ENCODE assay signal across 19 cellular contexts in the genomic region with DNA sequence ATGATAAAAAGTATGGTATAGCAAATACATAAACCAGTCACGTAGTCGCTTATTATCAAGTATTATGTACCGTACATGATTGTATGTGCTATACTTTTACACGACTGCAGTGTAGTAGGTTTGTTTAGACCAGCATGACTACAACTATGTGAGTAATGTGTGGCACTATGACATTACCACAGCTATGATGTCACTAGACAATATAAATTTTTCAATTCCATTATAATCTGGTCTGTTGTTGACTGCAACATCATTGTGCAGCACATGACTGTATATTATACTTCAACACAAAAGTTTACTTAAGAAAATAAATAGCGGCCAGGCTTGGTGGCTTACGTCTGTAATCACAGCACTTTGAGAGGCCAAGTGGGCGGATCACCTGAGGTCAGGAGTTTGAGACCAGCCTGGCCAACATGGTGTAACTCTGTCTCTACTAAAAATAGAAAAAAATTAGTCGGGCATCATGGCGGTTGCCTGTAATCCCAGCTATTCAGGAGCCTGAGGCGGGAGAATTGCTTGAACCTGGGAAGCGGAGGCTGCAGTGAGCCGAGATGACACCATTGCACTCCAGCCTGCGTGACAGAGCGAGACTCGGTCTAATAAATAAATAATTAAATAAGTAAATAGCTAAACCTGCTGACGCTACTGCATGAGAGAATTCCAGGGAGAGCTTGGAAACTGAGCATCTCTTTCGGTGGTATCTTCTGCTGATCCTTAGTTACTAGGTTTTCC.
"Had no signal": no experiment of that assay in that cellular context is flagged by ENCODE, and none has a peak within 500 bp of the region (broad histone marks: within the 10 kb centered on the region; RNA-seq: fewer than 3 reads in every experiment).

No MANE protein-coding gene starts in this region.

- H3K27me3 Mint-ChIP-seq: activated naive CD4-positive, alpha-beta T cell treated with anti-CD3 and anti-CD28 coated beads, Interleukin-2, amount 50 U/mL, for 24 hours; stimulated activated naive CD8-positive, alpha-beta T cell treated with anti-CD3 and anti-CD28 coated beads, Interleukin-15, amount 100 ng/mL, for 72 hours had no signal

- H3K4me3 Mint-ChIP-seq: activated naive CD4-positive, alpha-beta T cell treated with anti-CD3 and anti-CD28 coated beads, Interleukin-2, amount 50 U/mL, for 24 hours; nephron; stimulated activated naive CD8-positive, alpha-beta T cell treated with anti-CD3 and anti-CD28 coated beads, Interleukin-15, amount 100 ng/mL, for 72 hours had no signal

- DNase-seq: activated CD4-positive, alpha-beta T cell treated with anti-CD3 and anti-CD28 coated beads, Interleukin-2, amount 50 U/mL, for 1 hour; activated T-cell treated with anti-CD3 and anti-CD28 coated beads, Interleukin-2, amount 50 U/mL, for 1 hour; anterior cingulate cortex; brain microvascular endothelial cell; caudate nucleus; dermis blood vessel endothelial cell; effector CD8-positive, alpha-beta T cell; erythroblast; foreskin melanocyte; glutamatergic neuron; left ventricle myocardium superior; right cardiac atrium; stimulated activated CD4-positive, alpha-beta T cell treated with anti-CD3 and anti-CD28 coated beads, Interleukin-1b, Interleukin-23, amount 100 ng/mL, for 48 hours; stimulated activated naive CD8-positive, alpha-beta T cell treated with anti-CD3 and anti-CD28 coated beads, Interleukin-15, amount 100 ng/mL, for 72 hours had no signal

- H3K4me3 ChIP-seq: hepatocyte, pancreas, tibial artery had no signal

- H3K27ac ChIP-seq: brain microvascular endothelial cell, hepatocyte, pancreas, tibial artery had no signal

- H3K27me3 ChIP-seq: brain microvascular endothelial cell, hepatocyte, pancreas, tibial artery had no signal

- H3K4me1 Mint-ChIP-seq: nephron had no signal

- H3K36me3 Mint-ChIP-seq: activated naive CD4-positive, alpha-beta T cell treated with anti-CD3 and anti-CD28 coated beads, Interleukin-2, amount 50 U/mL, for 24 hours had no signal

- H3K9me3 ChIP-seq: pancreas, tibial artery had no signal

- H3K27ac Mint-ChIP-seq: activated naive CD4-positive, alpha-beta T cell treated with anti-CD3 and anti-CD28 coated beads, Interleukin-2, amount 50 U/mL, for 24 hours; nephron had no signal

- H3K9me3 Mint-ChIP-seq: activated naive CD4-positive, alpha-beta T cell treated with anti-CD3 and anti-CD28 coated beads, Interleukin-2, amount 50 U/mL, for 24 hours; nephron; stimulated activated naive CD8-positive, alpha-beta T cell treated with anti-CD3 and anti-CD28 coated beads, Interleukin-15, amount 100 ng/mL, for 72 hours had no signal

- H3K36me3 ChIP-seq: brain microvascular endothelial cell, pancreas, tibial artery had no signal

- ATAC-seq: left ventricle myocardium superior; pancreas; right cardiac atrium; stimulated activated naive CD8-positive, alpha-beta T cell treated with anti-CD3 and anti-CD28 coated beads, Interleukin-15, amount 100 ng/mL, for 72 hours had no signal
